Comparison of ENCODE assay signal across 8 cellular contexts in genomic region chr7:11427686-11428273, GRCh38.
A peak's percentile ranks its signal among the peaks of the same experiment; 100 is the strongest.
DNase-seq lines count a peak whose midpoint lies in the region; ATAC-seq and TF ChIP-seq lines count a peak whose summit lies in the region.

No MANE protein-coding gene starts in this region.

- no peaks in the 10 kb centered on the region for H3K36me3 ChIP-seq in NT2/D1 (ENCODE audit: insufficient read depth, insufficient read length, low read length)

- H3K4me1 ChIP-seq in NT2/D1 (ENCODE audit: insufficient read depth, insufficient read length): no peaks in the 10 kb centered on the region

- no peaks in the 10 kb centered on the region for H3K9me3 Mint-ChIP-seq in activated T-helper 17 cell treated with anti-CD3 and anti-CD28 coated beads, Interleukin-2, amount 50 U/mL, for 72 hours

- no peaks in the 10 kb centered on the region for H3K9me3 ChIP-seq in NT2/D1 (ENCODE audit: insufficient read depth, low read length)

- H3K9ac ChIP-seq in NT2/D1 (ENCODE audit: insufficient read length, low read depth): no peak overlapping the region

- no peaks in the 10 kb centered on the region for H3K36me3 Mint-ChIP-seq in activated T-helper 17 cell treated with anti-CD3 and anti-CD28 coated beads, Interleukin-2, amount 50 U/mL, for 72 hours (ENCODE audit: low read depth)

- H3K27ac ChIP-seq in coronary artery: no peak overlapping the region

- peak; percentile 88 for ATAC-seq in GM18519 (IDR thresholded peaks at IDR 0.05; ENCODE audit: low FRiP score, unreplicated experiment)
- no peak for ATAC-seq in activated T-helper 17 cell treated with anti-CD3 and anti-CD28 coated beads, Interleukin-2, amount 50 U/mL, for 72 hours (replicated peaks)

- H3K4me1 Mint-ChIP-seq in activated T-helper 17 cell treated with anti-CD3 and anti-CD28 coated beads, Interleukin-2, amount 50 U/mL, for 72 hours: no peaks in the 10 kb centered on the region

- DNase-seq in AML-193 (lab: John Stamatoyannopoulos, UW) (peak; percentile 30 to 52), HPDE6-E6E7 (ENCODE audit: extremely low spot score) (peak; percentile 25), NT2/D1 (ENCODE audit: low read depth, low spot score) (peak; percentile 66), coronary artery (ENCODE audit: low spot score) (no peak), midbrain (lab: John Stamatoyannopoulos, UW) (peak; percentile 57), NCI-H2081 treated with DMSO at 0.1 percent for 48 hours (lab: John Stamatoyannopoulos, UW) (no peak)

- TF ChIP-seq CTCF in coronary artery (IDR thresholded peaks at IDR 0.05): peak; percentile 53

- H3K27ac Mint-ChIP-seq in activated T-helper 17 cell treated with anti-CD3 and anti-CD28 coated beads, Interleukin-2, amount 50 U/mL, for 72 hours: no peak overlapping the region

- H3K27me3 ChIP-seq in NT2/D1 (ENCODE audit: insufficient read depth, insufficient read length): no peaks in the 10 kb centered on the region

- H3K4me3 ChIP-seq in NT2/D1 (ENCODE audit: insufficient read length, low read depth) (no peak overlapping the region), coronary artery (no peak overlapping the region)

- H3K27me3 Mint-ChIP-seq in activated T-helper 17 cell treated with anti-CD3 and anti-CD28 coated beads, Interleukin-2, amount 50 U/mL, for 72 hours: peaks cover 6% of the 10 kb centered on the region

- no peak overlapping the region for H3K4me3 Mint-ChIP-seq in activated T-helper 17 cell treated with anti-CD3 and anti-CD28 coated beads, Interleukin-2, amount 50 U/mL, for 72 hours

Comparison
In these comparisons a context has a peak if more than half of its experiments do, and no peak if none do; other contexts are left out.
1. DNase-seq: peak in AML-193 (2 of 2), HPDE6-E6E7 (single experiment), NT2/D1 (single experiment) and midbrain (single experiment); none in coronary artery (single experiment) and NCI-H2081 treated with DMSO at 0.1 percent for 48 hours (single experiment).